In genomic region chr16:86575754-86576557, GRCh38 we compare ENCODE assay signal across 8 cellular contexts. TPM values are rescaled to one million over a fixed set of nuclear protein-coding genes. Genes with fewer than 3 reads are reported as not detected.
DNase-seq lines count a peak whose midpoint lies in the region; ATAC-seq, FAIRE-seq and TF ChIP-seq lines count a peak whose summit lies in the region.

No MANE protein-coding gene starts in this region.

- H3K4me1 ChIP-seq in astrocyte (ENCODE audit: insufficient read depth, low read length): peaks cover 80% of the 10 kb centered on the region

- H3K36me3 ChIP-seq in astrocyte (ENCODE audit: insufficient read depth, low read length): peaks cover 4% of the 10 kb centered on the region

- peak overlapping the region; percentile 73 for H3K4me3 ChIP-seq in astrocyte (ENCODE audit: insufficient read depth, low read depth, low read length)

- no peak for FAIRE-seq in astrocyte (lab: Jason Lieb, UNC)

- peaks cover 38% of the 10 kb centered on the region for H4K20me1 ChIP-seq in astrocyte (ENCODE audit: insufficient read depth, low read length)

- H3K27ac Mint-ChIP-seq in astrocyte (ENCODE audit: unreplicated experiment): peak overlapping the region; percentile 95

- H3K9ac ChIP-seq in astrocyte (ENCODE audit: low read length): peak overlapping the region; percentile 95

- peaks cover 89% of the 10 kb centered on the region for H3K79me2 ChIP-seq in astrocyte (ENCODE audit: insufficient read depth, low read length)

- ATAC-seq in HG02571 (IDR thresholded peaks at IDR 0.05; ENCODE audit: unreplicated experiment): no peak
- no peak for ATAC-seq in GM21423 (IDR thresholded peaks at IDR 0.05; ENCODE audit: unreplicated experiment)

- H3K4me2 ChIP-seq in astrocyte (ENCODE audit: low read length): peak overlapping the region; percentile 90

- TF ChIP-seq CTCF in GM13977 (IDR thresholded peaks at IDR 0.05; ENCODE audit: extremely low read depth, insufficient read depth, missing control alignments) (peak; percentile 67), astrocyte (IDR thresholded peaks at IDR 0.05; ENCODE audit: insufficient read depth, low read depth, low read length) (peak; percentile 54)

- peaks cover 3% of the 10 kb centered on the region for H3K9me3 Mint-ChIP-seq in astrocyte (ENCODE audit: unreplicated experiment)

- H3K27me3 ChIP-seq in astrocyte (ENCODE audit: insufficient read depth, low read length): no peaks in the 10 kb centered on the region

- peaks cover 24% of the 10 kb centered on the region for H3K27me3 Mint-ChIP-seq in astrocyte (ENCODE audit: low read depth, unreplicated experiment)

- no peaks in the 10 kb centered on the region for H3K9me3 ChIP-seq in astrocyte (ENCODE audit: insufficient read depth, low read depth, low read length)

- peak overlapping the region; percentile 94 for H3K27ac ChIP-seq in astrocyte (ENCODE audit: low read depth, low read length)

- DNase-seq in 8988T (peak; percentile 98), GM13977 (ENCODE audit: low spot score) (peak; percentile 76), astrocyte (ENCODE audit: low read depth) (peak; percentile 94), hepatic stellate cell (ENCODE audit: low spot score) (peak; percentile 94), retina (peak; percentile 82)

- no peak overlapping the region for H2AFZ ChIP-seq in astrocyte (ENCODE audit: low read depth, low read length)

- H3K36me3 Mint-ChIP-seq in astrocyte (ENCODE audit: low read depth, unreplicated experiment): peaks cover 7% of the 10 kb centered on the region

- H3K4me3 Mint-ChIP-seq in astrocyte (ENCODE audit: unreplicated experiment): peak overlapping the region; percentile 98

- in situ Hi-C loops in GM13977 (cut with MboI; ENCODE audit: low pct_unique_long_range_greater_than_20kb, low sequenced_read_pairs, unreplicated experiment): no loop called here

- H3K4me1 Mint-ChIP-seq in astrocyte (ENCODE audit: low read depth, unreplicated experiment): peaks cover 51% of the 10 kb centered on the region

TF ChIP-seq in PFSK-1, 5 proteins besides CTCF, POLR2A, EP300 and RAD21:
- TF ChIP-seq TAF1 (IDR thresholded peaks at IDR 0.05; ENCODE audit: borderline replicate concordance, insufficient read depth, low read length) (peak; percentile 59; the same call in 1 of the 2 replicates), POLR2AphosphoS5 (IDR thresholded peaks at IDR 0.05; ENCODE audit: low read depth, low read length) (peak; percentile 94), FOXP2 (optimal IDR thresholded peaks at IDR 0.05; ENCODE audit: borderline replicate concordance, extremely low read depth, extremely low read length, insufficient read depth) (no peak)
- TF ChIP-seq, protein P1, sequence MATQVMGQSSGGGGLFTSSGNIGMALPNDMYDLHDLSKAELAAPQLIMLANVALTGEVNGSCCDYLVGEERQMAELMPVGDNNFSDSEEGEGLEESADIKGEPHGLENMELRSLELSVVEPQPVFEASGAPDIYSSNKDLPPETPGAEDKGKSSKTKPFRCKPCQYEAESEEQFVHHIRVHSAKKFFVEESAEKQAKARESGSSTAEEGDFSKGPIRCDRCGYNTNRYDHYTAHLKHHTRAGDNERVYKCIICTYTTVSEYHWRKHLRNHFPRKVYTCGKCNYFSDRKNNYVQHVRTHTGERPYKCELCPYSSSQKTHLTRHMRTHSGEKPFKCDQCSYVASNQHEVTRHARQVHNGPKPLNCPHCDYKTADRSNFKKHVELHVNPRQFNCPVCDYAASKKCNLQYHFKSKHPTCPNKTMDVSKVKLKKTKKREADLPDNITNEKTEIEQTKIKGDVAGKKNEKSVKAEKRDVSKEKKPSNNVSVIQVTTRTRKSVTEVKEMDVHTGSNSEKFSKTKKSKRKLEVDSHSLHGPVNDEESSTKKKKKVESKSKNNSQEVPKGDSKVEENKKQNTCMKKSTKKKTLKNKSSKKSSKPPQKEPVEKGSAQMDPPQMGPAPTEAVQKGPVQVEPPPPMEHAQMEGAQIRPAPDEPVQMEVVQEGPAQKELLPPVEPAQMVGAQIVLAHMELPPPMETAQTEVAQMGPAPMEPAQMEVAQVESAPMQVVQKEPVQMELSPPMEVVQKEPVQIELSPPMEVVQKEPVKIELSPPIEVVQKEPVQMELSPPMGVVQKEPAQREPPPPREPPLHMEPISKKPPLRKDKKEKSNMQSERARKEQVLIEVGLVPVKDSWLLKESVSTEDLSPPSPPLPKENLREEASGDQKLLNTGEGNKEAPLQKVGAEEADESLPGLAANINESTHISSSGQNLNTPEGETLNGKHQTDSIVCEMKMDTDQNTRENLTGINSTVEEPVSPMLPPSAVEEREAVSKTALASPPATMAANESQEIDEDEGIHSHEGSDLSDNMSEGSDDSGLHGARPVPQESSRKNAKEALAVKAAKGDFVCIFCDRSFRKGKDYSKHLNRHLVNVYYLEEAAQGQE (IDR thresholded peaks at IDR 0.05; ENCODE audit: insufficient read depth in 1 of 2, low read depth in 2 of 2, low read length in 2 of 2): peak in 1 of 2 experiments; percentile 23; a peak in 1 of 4 replicates

RNA-seq across cellular contexts. Expression of gene FOXL1, which starts 2.4 kb away (rescaled TPM):
- polyA plus RNA-seq in PFSK-1 (2012; ENCODE audit: insufficient read length, low read depth): 1.9 TPM
- 6.1 and 8.1 TPM in 2 replicates for total RNA-seq in astrocyte

RNA-seq across cellular contexts. Expression of gene FOXC2, which starts 9.3 kb away (rescaled TPM):
- polyA plus RNA-seq in PFSK-1 (2012; ENCODE audit: insufficient read length, low read depth): 20.8 TPM
- total RNA-seq in astrocyte: 15.8 and 15.9 TPM in 2 replicates

RNA-seq across cellular contexts. Expression of gene MTHFSD, which starts 20.9 kb away (rescaled TPM):
- polyA plus RNA-seq in PFSK-1 (2012; ENCODE audit: insufficient read length, low read depth): 10.6 TPM
- 15.6 and 16.5 TPM in 2 replicates for total RNA-seq in astrocyte
